Comparison of ENCODE assay signal across 8 cellular contexts in the genomic region with DNA sequence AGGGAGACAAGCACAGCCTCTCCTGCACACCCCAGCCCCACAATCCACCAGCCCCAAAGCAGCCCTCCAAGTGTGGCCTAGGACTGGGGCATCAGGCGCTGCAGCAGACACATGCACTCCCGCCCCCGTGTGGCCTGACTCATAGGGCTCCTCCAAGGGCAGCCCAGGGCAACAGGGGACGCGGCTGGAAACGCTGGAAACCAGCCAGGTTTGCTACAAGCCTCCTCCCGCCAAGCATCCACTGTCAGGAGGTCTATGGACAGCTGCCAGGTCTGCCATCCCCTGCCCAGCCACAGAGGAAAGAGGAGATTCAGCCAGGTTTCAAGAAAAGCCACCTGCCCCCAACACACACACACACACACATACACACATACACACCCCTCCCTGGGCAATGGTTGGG. TPM values are rescaled to one million over a fixed set of nuclear protein-coding genes. Genes with fewer than 3 reads are reported as not detected.
DNase-seq lines count a peak whose midpoint lies in the region; ATAC-seq, FAIRE-seq and TF ChIP-seq lines count a peak whose summit lies in the region.

No MANE protein-coding gene starts in this region.

- no peak overlapping the region for H3K27ac ChIP-seq in AG04450 (ENCODE audit: low read depth, low read length)
- H3K27ac ChIP-seq in kidney (ENCODE audit: low read depth in 2 of 2, low read length in 2 of 2): no peak overlapping the region
- no peak overlapping the region for H3K27ac ChIP-seq in gastrocnemius medialis

- CTCF ChIA-PET in AG04450 (lab: Charles Lee): interaction anchor here (1.9 kb wide), 1 partner anchor 22 kb away, joined by 9 read pairs; no protein-coding TSS in a partner anchor

- TF ChIP-seq POLR2A in gastrocnemius medialis (IDR thresholded peaks at IDR 0.05): no peak

- DNase-seq in AG04450 (ENCODE audit: low read depth, low spot score): no peak
- DNase-seq in NCI-H446 treated with DMSO at 0.1 percent for 48 hours (lab: John Stamatoyannopoulos, UW): peak; percentile 93
- DNase-seq in bronchial epithelial cell (ENCODE audit: low read depth): peak; percentile 45
- peak in 39 of 56 donors; percentile 10 to 77 (median 41) for DNase-seq in nucleus accumbens (lab: John Stamatoyannopoulos, UW)
- no peak for DNase-seq in kidney
- DNase-seq in gastrocnemius medialis: no peak

- no peak for FAIRE-seq in bronchial epithelial cell (lab: Jason Lieb, UNC)
- no peak for FAIRE-seq in kidney (lab: Jason Lieb, UNC)

- H3K4me1 ChIP-seq in kidney (ENCODE audit: control insufficient read depth in 1 of 2, insufficient read depth in 1 of 2, low read depth in 1 of 2, low read length in 2 of 2) (peaks cover 0 to 2% of the 10 kb centered on the region in 2 donors), gastrocnemius medialis (peaks cover 0 to 9% of the 10 kb centered on the region in 2 donors)

- in situ Hi-C loops in gastrocnemius medialis (cut with MboI; ENCODE audit: low sequenced_read_pairs in 4 of 4): no loop called here

- TF ChIP-seq CTCF in AG04450 (IDR thresholded peaks at IDR 0.05; ENCODE audit: low read depth, low read length) (peak; percentile 5; the same call in 1 of the 2 replicates), GM12874 (IDR thresholded peaks at IDR 0.05; ENCODE audit: insufficient read depth, low read depth, low read length) (peak; percentile 34), bronchial epithelial cell (IDR thresholded peaks at IDR 0.05; ENCODE audit: insufficient read depth, low read length, severe bottlenecking) (peak; percentile 46), kidney (IDR thresholded peaks at IDR 0.05; ENCODE audit: borderline replicate concordance, extremely low read depth, insufficient read depth) (no peak), gastrocnemius medialis (IDR thresholded peaks at IDR 0.05 in 4 of 5, conservative IDR thresholded peaks at IDR 0.05 in 1 of 5) (no peak)

- H3K4me3 ChIP-seq in AG04450 (ENCODE audit: low read depth, low read length) (no peak overlapping the region), bronchial epithelial cell (ENCODE audit: low read depth, low read length) (no peak overlapping the region), kidney (ENCODE audit: low read length in 2 of 2) (no peak overlapping the region), gastrocnemius medialis (no peak overlapping the region)

- POLR2A ChIA-PET in AG04450 (lab: Yijun Ruan, JAX): no interaction called here

- intact Hi-C loops in kidney (cut with DNase I): no loop called here
- intact Hi-C loops in gastrocnemius medialis (cut with DNase I; ENCODE audit: low total_unique reads): no loop called here

- H3K9me3 ChIP-seq in AG04450 (ENCODE audit: control insufficient read depth, insufficient read depth, low read length): no peaks in the 10 kb centered on the region
- no peaks in the 10 kb centered on the region for H3K9me3 ChIP-seq in kidney (ENCODE audit: control insufficient read depth in 1 of 2, low read length in 2 of 2)
- no peaks in the 10 kb centered on the region for H3K9me3 ChIP-seq in gastrocnemius medialis

- ATAC-seq in gastrocnemius medialis (no peak), HG03097 (IDR thresholded peaks at IDR 0.05; ENCODE audit: low FRiP score, unreplicated experiment) (no peak)

- H3K9ac ChIP-seq in kidney (ENCODE audit: low read length in 2 of 2): no peak overlapping the region

- H3K27me3 ChIP-seq in AG04450 (ENCODE audit: control insufficient read depth, insufficient read depth, low read length): peaks cover 64% of the 10 kb centered on the region
- H3K27me3 ChIP-seq in bronchial epithelial cell (ENCODE audit: control insufficient read depth, insufficient read depth, low read length): peaks cover 18% of the 10 kb centered on the region
- H3K27me3 ChIP-seq in gastrocnemius medialis: peaks cover 38 to 48% (median 46%) of the 10 kb centered on the region in 3 donors

- H3K36me3 ChIP-seq in bronchial epithelial cell (ENCODE audit: control insufficient read depth, insufficient read depth, low read length): no peaks in the 10 kb centered on the region
- H3K36me3 ChIP-seq in kidney (ENCODE audit: control insufficient read depth in 1 of 2, insufficient read depth in 2 of 2, low read length in 2 of 2): no peaks in the 10 kb centered on the region
- no peaks in the 10 kb centered on the region for H3K36me3 ChIP-seq in gastrocnemius medialis

RNA-seq across cellular contexts. Expression of a gene that starts 25.8 kb away (rescaled TPM):
- polyA plus RNA-seq in AG04450 (2011; rRNA removed) (not detected in 2 replicates), kidney (ENCODE audit: insufficient read depth, low read depth, low replicate concordance) (0.34 TPM)
- 0.13 TPM in 1 of 2 replicates, not detected in the other for polyA minus RNA-seq in AG04450 (2011; rRNA and poly(A)+ RNA removed)
- total RNA-seq in bronchial epithelial cell (under 0.01 and 0.64 TPM in 2 replicates), kidney (6.1 TPM), gastrocnemius medialis (under 1 TPM in 1 of 4 donors, not detected in 3; 0.24 TPM)

Comparison
In these comparisons a context has a peak if more than half of its experiments do, and no peak if none do; other contexts are left out.
1. DNase-seq: peak in NCI-H446 treated with DMSO at 0.1 percent for 48 hours (single experiment), bronchial epithelial cell (single experiment) and nucleus accumbens (39 of 56); none in AG04450 (single experiment), kidney (single experiment) and gastrocnemius medialis (0 of 2).
2. CTCF ChIP-seq: peak in AG04450 (single experiment), GM12874 (single experiment) and bronchial epithelial cell (single experiment); none in kidney (single experiment) and gastrocnemius medialis (0 of 5).